Comparison of ENCODE assay signal across 1 cellular context in the genomic region with DNA sequence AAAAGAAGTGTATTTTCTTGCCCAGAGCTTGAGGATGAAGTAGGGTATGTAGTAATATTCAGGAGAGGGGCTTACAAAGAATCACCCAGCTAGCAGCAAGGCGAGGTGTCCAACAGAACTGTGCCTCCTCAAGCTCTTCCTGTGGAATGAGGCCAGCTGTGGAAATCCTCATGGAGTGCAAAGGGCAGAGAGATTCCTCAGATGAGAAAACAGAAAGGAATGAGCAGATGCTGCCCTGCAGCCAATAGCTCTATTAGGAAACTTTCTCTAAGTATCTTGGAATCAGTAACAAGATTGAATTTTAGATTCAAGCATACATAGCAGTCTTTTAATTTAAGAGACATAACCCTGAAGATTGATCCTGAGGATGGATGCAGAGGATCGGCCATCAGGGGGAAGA. TPM values are rescaled to one million over a fixed set of nuclear protein-coding genes. Genes with fewer than 3 reads are reported as not detected.
"Had no signal": no experiment of that assay in that cellular context is flagged by ENCODE, and none has a peak within 500 bp of the region (broad histone marks: within the 10 kb centered on the region; RNA-seq: fewer than 3 reads in every experiment).

No MANE protein-coding gene starts in this region.

RNA-seq across cellular contexts. Expression of a gene that starts 38.2 kb away (rescaled TPM):
- total RNA-seq: SK-MEL-5 had no signal
